ENCODE assay signal across 17 cellular contexts in the genomic region with DNA sequence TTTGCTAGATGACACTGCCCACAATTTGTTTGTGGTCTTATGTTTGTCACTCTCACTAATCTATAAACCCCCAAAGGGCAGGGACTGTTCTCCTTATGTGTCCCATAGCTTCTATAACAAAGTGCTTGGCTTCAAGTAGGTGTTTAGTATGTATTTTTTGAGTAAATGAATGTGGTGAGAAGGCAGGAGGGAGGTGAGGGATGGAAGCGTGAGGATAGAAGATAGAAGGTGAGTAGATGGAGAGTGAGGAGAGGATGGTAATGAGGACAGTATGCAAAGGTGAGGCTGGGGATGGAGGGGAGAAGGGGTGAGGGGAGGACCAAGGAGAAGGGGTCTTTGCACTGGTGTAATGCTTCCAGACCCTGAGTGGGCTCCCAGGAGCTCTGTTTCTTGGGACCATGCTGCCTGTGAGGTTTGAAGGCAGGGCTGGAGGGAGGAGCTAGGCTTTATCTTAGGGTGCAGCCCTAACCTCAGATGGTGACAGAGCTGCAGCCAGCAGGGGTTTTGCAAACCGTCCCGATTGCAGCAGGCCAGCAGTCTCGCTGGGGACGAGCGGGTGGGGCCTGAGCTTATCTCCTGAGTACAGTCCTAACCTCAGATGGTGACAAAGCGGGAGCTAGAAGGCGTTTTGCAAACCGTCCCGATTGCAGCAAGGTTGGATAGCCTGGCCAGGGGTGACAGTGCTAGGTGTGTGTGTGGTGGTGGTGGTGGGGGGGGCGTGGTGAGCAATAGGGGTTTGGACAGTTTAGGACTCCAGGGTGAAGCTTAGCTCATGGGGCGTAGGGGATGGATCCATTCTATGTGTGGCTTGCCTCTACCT. TPM values are rescaled to one million over a fixed set of nuclear protein-coding genes. Genes with fewer than 3 reads are reported as not detected.
DNase-seq lines count a peak whose midpoint lies in the region; ATAC-seq and TF ChIP-seq lines count a peak whose summit lies in the region.
"Had no signal": no experiment of that assay in that cellular context is flagged by ENCODE, and none has a peak within 500 bp of the region (broad histone marks: within the 10 kb centered on the region; RNA-seq: fewer than 3 reads in every experiment).

No MANE protein-coding gene starts in this region.

- peaks cover 4% of the 10 kb centered on the region; the same call in 1 of the 2 replicates for H3K36me3 Mint-ChIP-seq in WTC11
- no peaks in the 10 kb centered on the region for H3K36me3 Mint-ChIP-seq in naive thymus-derived CD4-positive, alpha-beta T cell
- H3K36me3 Mint-ChIP-seq: activated CD4-positive, alpha-beta memory T cell treated with anti-CD3 and anti-CD28 coated beads for 36 hours had no signal

- H3K27me3 Mint-ChIP-seq in WTC11 (ENCODE audit: low read depth), result peaks cover 24% of the 10 kb centered on the region
- H3K27me3 Mint-ChIP-seq in naive thymus-derived CD4-positive, alpha-beta T cell, result peaks cover 0 to 9% (median 0%) of the 10 kb centered on the region in 5 donors

- H3K27ac Mint-ChIP-seq in WTC11, result no peak overlapping the region
- H3K27ac Mint-ChIP-seq in naive thymus-derived CD4-positive, alpha-beta T cell, result no peak overlapping the region
- H3K27ac Mint-ChIP-seq: activated CD4-positive, alpha-beta memory T cell treated with anti-CD3 and anti-CD28 coated beads for 36 hours had no signal

- intact Hi-C loops in naive thymus-derived CD4-positive, alpha-beta T cell (cut with micrococcal nuclease), result no loop called here

- 0 out of 2 replicates have a peak overlapping the region, but pooled peaks have one; percentile 14 for H3K4me3 Mint-ChIP-seq in WTC11
- no peak overlapping the region for H3K4me3 Mint-ChIP-seq in naive thymus-derived CD4-positive, alpha-beta T cell
- H3K4me3 Mint-ChIP-seq: activated CD4-positive, alpha-beta memory T cell treated with anti-CD3 and anti-CD28 coated beads for 36 hours had no signal

- in situ Hi-C loops in GM13976 (cut with MboI; ENCODE audit: low sequenced_read_pairs, unreplicated experiment), result no loop called here

- CTCF ChIA-PET in WTC11 (lab: Charles Lee), result interaction anchor here (0.8 to 5.1 kb wide), 13 partner anchors 8 to 209 kb away, joined by 3 to 43 read pairs (median 4); a partner anchor contains a TSS
- CTCF ChIA-PET in naive thymus-derived CD4-positive, alpha-beta T cell (lab: Charles Lee), result interaction anchor here (1.1 to 3.4 kb wide), 2 partner anchors 7 to 35 kb away, joined by 4 to 11 read pairs; no protein-coding TSS in a partner anchor

- TF ChIP-seq CTCF in GM13976 (IDR thresholded peaks at IDR 0.05; ENCODE audit: borderline replicate concordance, control extremely low read depth, extremely low read depth, insufficient read depth, missing control alignments) (no peak), WTC11 (IDR thresholded peaks at IDR 0.05) (no peak)

- H3K9me3 ChIP-seq in naive thymus-derived CD4-positive, alpha-beta T cell (ENCODE audit: control insufficient read depth in 2 of 3, low read length in 3 of 3), result no peaks in the 10 kb centered on the region
- H3K9me3 ChIP-seq in effector memory CD4-positive, alpha-beta T cell (ENCODE audit: control insufficient read depth, low read length), result no peaks in the 10 kb centered on the region
- H3K9me3 ChIP-seq: prostate gland had no signal

- ATAC-seq in WTC11, result no peak
- peak; percentile 80 for ATAC-seq in naive thymus-derived CD4-positive, alpha-beta T cell
- ATAC-seq in HG03521 (IDR thresholded peaks at IDR 0.05; ENCODE audit: unreplicated experiment), result no peak

- peak; percentile 13 for DNase-seq in GM13976 (ENCODE audit: low spot score)
- peak; percentile 78 to 80 for DNase-seq in NOMO-1 (lab: John Stamatoyannopoulos, UW; ENCODE audit: unreplicated experiment in 2 of 2)
- DNase-seq in WTC11 (ENCODE audit: low spot score), result no peak
- DNase-seq in naive thymus-derived CD4-positive, alpha-beta T cell, result no peak
- DNase-seq in effector memory CD4-positive, alpha-beta T cell, result no peak
- DNase-seq in stimulated activated CD4-positive, alpha-beta T cell treated with anti-CD3 and anti-CD28 coated beads, Interleukin-2, amount 100 ng/mL, for 24 hours, result no peak
- DNase-seq in HuH-7.5 (ENCODE audit: low spot score), result no peak
- DNase-seq: activated CD4-positive, alpha-beta memory T cell treated with anti-CD3 and anti-CD28 coated beads for 36 hours; DMS53; glutamatergic neuron; kidney; NCI-H446 had no signal

- no peaks in the 10 kb centered on the region for H3K9me3 Mint-ChIP-seq in WTC11
- no peaks in the 10 kb centered on the region for H3K9me3 Mint-ChIP-seq in naive thymus-derived CD4-positive, alpha-beta T cell
- H3K9me3 Mint-ChIP-seq: activated CD4-positive, alpha-beta memory T cell treated with anti-CD3 and anti-CD28 coated beads for 36 hours had no signal

- H3K36me3 ChIP-seq in naive thymus-derived CD4-positive, alpha-beta T cell (ENCODE audit: control insufficient read depth in 2 of 3, insufficient read depth in 3 of 3, low read length in 3 of 3), result no peaks in the 10 kb centered on the region
- H3K36me3 ChIP-seq in effector memory CD4-positive, alpha-beta T cell (ENCODE audit: control insufficient read depth, insufficient read depth, low read length), result no peaks in the 10 kb centered on the region
- H3K36me3 ChIP-seq: prostate gland had no signal

- H3K27me3 ChIP-seq in naive thymus-derived CD4-positive, alpha-beta T cell (ENCODE audit: control insufficient read depth in 2 of 2, insufficient read depth in 2 of 2, low read length in 2 of 2), result no peaks in the 10 kb centered on the region
- H3K27me3 ChIP-seq in effector memory CD4-positive, alpha-beta T cell (replicated peaks; ENCODE audit: control insufficient read depth, insufficient read depth, low read length, poor library complexity, severe bottlenecking), result no peaks in the 10 kb centered on the region

- peaks cover 0 to under 1% of the 10 kb centered on the region in 2 donors for H3K4me1 ChIP-seq in naive thymus-derived CD4-positive, alpha-beta T cell (ENCODE audit: control insufficient read depth in 2 of 2, insufficient read depth in 2 of 2, low read length in 2 of 2)
- peaks cover 4% of the 10 kb centered on the region for H3K4me1 ChIP-seq in effector memory CD4-positive, alpha-beta T cell (ENCODE audit: control insufficient read depth, insufficient read depth, low read length, poor library complexity, severe bottlenecking)
- H3K4me1 ChIP-seq: prostate gland had no signal

- no peak overlapping the region for H3K4me3 ChIP-seq in naive thymus-derived CD4-positive, alpha-beta T cell (ENCODE audit: low read length)
- no peak overlapping the region for H3K4me3 ChIP-seq in effector memory CD4-positive, alpha-beta T cell (ENCODE audit: insufficient read depth, low read depth, low read length, poor library complexity, severe bottlenecking)
- H3K4me3 ChIP-seq: prostate gland had no signal

- no peak overlapping the region for H3K27ac ChIP-seq in naive thymus-derived CD4-positive, alpha-beta T cell (ENCODE audit: low read depth, low read length)
- H3K27ac ChIP-seq in effector memory CD4-positive, alpha-beta T cell (ENCODE audit: insufficient read depth, low read length, poor library complexity, severe bottlenecking), result no peak overlapping the region
- H3K27ac ChIP-seq: prostate gland had no signal

- POLR2A ChIA-PET in WTC11 (lab: Charles Lee), result interaction anchor here (0.7 to 2.6 kb wide), 2 partner anchors 18 to 235 kb away, joined by 3 to 7 read pairs; a partner anchor contains a TSS
- POLR2A ChIA-PET in naive thymus-derived CD4-positive, alpha-beta T cell (lab: Charles Lee), result interaction anchor here (0.7 to 1.7 kb wide), 2 partner anchors 17 to 128 kb away, joined by 3 to 9 read pairs; a partner anchor contains a TSS

- peaks cover 20% of the 10 kb centered on the region for H3K4me1 Mint-ChIP-seq in WTC11
- H3K4me1 Mint-ChIP-seq in naive thymus-derived CD4-positive, alpha-beta T cell, result peaks cover 3 to 31% (median 11%) of the 10 kb centered on the region in 7 donors

TF ChIP-seq in WTC11, 78 proteins besides CTCF, POLR2A, EP300 and RAD21 (continues in another document):
- TF ChIP-seq, protein P1, sequence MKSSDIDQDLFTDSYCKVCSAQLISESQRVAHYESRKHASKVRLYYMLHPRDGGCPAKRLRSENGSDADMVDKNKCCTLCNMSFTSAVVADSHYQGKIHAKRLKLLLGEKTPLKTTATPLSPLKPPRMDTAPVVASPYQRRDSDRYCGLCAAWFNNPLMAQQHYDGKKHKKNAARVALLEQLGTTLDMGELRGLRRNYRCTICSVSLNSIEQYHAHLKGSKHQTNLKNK (CRISPR knock-in tag; IDR thresholded peaks at IDR 0.05), result no peak
- no peak for TF ChIP-seq TEAD4 (CRISPR knock-in tag; IDR thresholded peaks at IDR 0.05)
- TF ChIP-seq, protein P2, sequence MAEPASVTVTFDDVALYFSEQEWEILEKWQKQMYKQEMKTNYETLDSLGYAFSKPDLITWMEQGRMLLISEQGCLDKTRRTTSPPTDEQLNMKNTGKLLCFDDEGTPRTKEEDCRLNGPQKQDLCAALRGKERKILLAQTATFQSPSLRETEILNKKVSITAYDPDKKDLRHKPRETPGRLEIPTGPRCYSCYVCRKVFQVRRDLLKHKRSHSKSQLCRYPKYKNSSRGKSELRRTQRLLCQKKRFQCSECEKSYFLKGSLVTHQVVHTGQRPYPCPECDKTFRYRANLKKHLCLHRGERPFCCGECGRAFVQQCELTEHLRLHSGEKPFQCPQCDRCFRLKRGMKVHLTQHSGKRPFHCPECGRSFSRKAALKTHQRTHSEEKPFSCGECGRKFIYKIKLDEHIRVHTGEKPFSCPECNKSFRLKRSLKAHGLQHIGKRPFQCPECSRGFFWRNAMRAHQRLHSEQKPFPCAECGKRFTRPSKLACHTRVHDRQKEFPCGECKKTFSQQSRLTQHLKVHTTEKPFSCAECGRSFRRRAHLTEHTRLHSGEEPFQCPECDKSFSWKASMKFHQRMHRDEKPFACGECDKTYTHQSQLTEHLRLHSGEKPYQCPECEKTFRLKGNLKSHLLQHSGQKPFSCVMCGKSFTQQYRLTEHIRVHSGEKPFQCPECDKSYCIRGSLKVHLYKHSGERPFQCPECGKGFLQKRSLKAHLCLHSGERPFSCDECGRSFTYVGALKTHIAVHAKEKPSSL (CRISPR knock-in tag; conservative IDR thresholded peaks at IDR 0.05), result no peak

RNA-seq across cellular contexts. Expression of a gene that starts 6.5 kb away (rescaled TPM):
- not detected in 3 replicates for total RNA-seq in WTC11 (2021)
- 1 to 10 TPM in 3 of 5 experiments, under 1 TPM in 2; 0.19 to 1.7 (median 1.2) TPM for total RNA-seq in naive thymus-derived CD4-positive, alpha-beta T cell
- under 1 TPM; 0.60 to 0.65 TPM for polyA plus RNA-seq in naive thymus-derived CD4-positive, alpha-beta T cell
- total RNA-seq: kidney, MCF 10A, prostate gland had no signal

RNA-seq across cellular contexts. Expression of a gene that starts 7.8 kb away (rescaled TPM):
- total RNA-seq in WTC11 (2021), result 0.07 to 0.11 TPM in 2 of 3 replicates, not detected in the other
- not detected for total RNA-seq in naive thymus-derived CD4-positive, alpha-beta T cell
- not detected for polyA plus RNA-seq in naive thymus-derived CD4-positive, alpha-beta T cell
- total RNA-seq: activated CD4-positive, alpha-beta memory T cell treated with anti-CD3 and anti-CD28 coated beads for 36 hours; kidney; MCF 10A; mucosa of gallbladder; prostate gland; T-helper 2 cell treated with Interferon-gamma antibody and Interleukin-4, amounts not matched to agents 100 ng/mL and 5 ng/mL, for 36 hours had no signal

RNA-seq across cellular contexts. Expression of a gene that starts 17.3 kb away (rescaled TPM):
- 67.8 to 81.3 TPM (median 71.3 TPM) in 3 replicates for total RNA-seq in WTC11 (2021)
- total RNA-seq in naive thymus-derived CD4-positive, alpha-beta T cell, result 10 to 100 TPM in 4 of 5 experiments, 1 to 10 TPM in 1; 6.0 to 49.9 (median 43.4) TPM
- polyA plus RNA-seq in naive thymus-derived CD4-positive, alpha-beta T cell, result 100 to 1,000 TPM in 1 of 2 donors, 10 to 100 TPM in 1; 80.4 to 169 TPM

RNA-seq across cellular contexts. Expression of a gene that starts 17.6 kb away (rescaled TPM):
- 196 to 229 TPM (median 204 TPM) in 3 replicates for total RNA-seq in WTC11 (2021)
- 100 to 1,000 TPM; 222 to 360 (median 301) TPM for total RNA-seq in naive thymus-derived CD4-positive, alpha-beta T cell
- 10 to 100 TPM in 1 of 2 donors, 1 to 10 TPM in 1; 8.7 to 18.6 TPM for polyA plus RNA-seq in naive thymus-derived CD4-positive, alpha-beta T cell

RNA-seq across cellular contexts. Expression of a gene that starts 55.2 kb away (rescaled TPM):
- 17.9 to 18.8 TPM (median 18.8 TPM) in 3 replicates for total RNA-seq in WTC11 (2021)
- 1 to 10 TPM; 1.5 to 3.7 (median 2.1) TPM for total RNA-seq in naive thymus-derived CD4-positive, alpha-beta T cell
- polyA plus RNA-seq in naive thymus-derived CD4-positive, alpha-beta T cell, result under 1 TPM; 0.30 to 0.52 TPM

Comparison
In these comparisons a context has a peak if more than half of its experiments do, and no peak if none do; other contexts are left out.
1. DNase-seq: peak in GM13976 (single experiment) and NOMO-1 (2 of 2); none in WTC11 (single experiment), naive thymus-derived CD4-positive, alpha-beta T cell (0 of 9), effector memory CD4-positive, alpha-beta T cell (0 of 3), stimulated activated CD4-positive, alpha-beta T cell treated with anti-CD3 and anti-CD28 coated beads, Interleukin-2, amount 100 ng/mL, for 24 hours (0 of 2) and HuH-7.5 (single experiment).